Comparison of ENCODE assay signal across 15 cellular contexts in genomic region chr14:54673193-54674121, GRCh38.
DNase-seq lines count a peak whose midpoint lies in the region; ATAC-seq and TF ChIP-seq lines count a peak whose summit lies in the region.
"Had no signal": no experiment of that assay in that cellular context is flagged by ENCODE, and none has a peak within 500 bp of the region (broad histone marks: within the 10 kb centered on the region; RNA-seq: fewer than 3 reads in every experiment).

No MANE protein-coding gene starts in this region.

- ATAC-seq in activated naive CD4-positive, alpha-beta T cell treated with anti-CD3 and anti-CD28 coated beads, Interleukin-2, amount 50 U/mL, for 72 hours: no peak
- ATAC-seq: activated CD8-positive, alpha-beta memory T cell treated with anti-CD3 and anti-CD28 coated beads, Interleukin-2, amount 10 ng/mL, durations not matched to agents 7 days and 5 days; natural killer cell had no signal

- no TSS peak for BruUV-seq in Calu3 (replicated peaks; lab: Mats Ljungman, UMichigan)

- no peak overlapping the region for H3K27ac Mint-ChIP-seq in activated naive CD4-positive, alpha-beta T cell treated with anti-CD3 and anti-CD28 coated beads, Interleukin-2, amount 50 U/mL, for 72 hours
- no peak overlapping the region for H3K27ac Mint-ChIP-seq in Calu3 (ENCODE audit: unreplicated experiment)
- H3K27ac Mint-ChIP-seq: activated CD8-positive, alpha-beta memory T cell treated with anti-CD3 and anti-CD28 coated beads, Interleukin-2, amount 10 ng/mL, durations not matched to agents 7 days and 5 days; natural killer cell had no signal

- H3K27me3 ChIP-seq in layer of hippocampus (ENCODE audit: control insufficient read depth, insufficient read depth, low read length): no peaks in the 10 kb centered on the region
- no peaks in the 10 kb centered on the region for H3K27me3 ChIP-seq in subcutaneous abdominal adipose tissue (ENCODE audit: control insufficient read depth in 5 of 5, insufficient read depth in 4 of 5, low read length in 5 of 5)
- H3K27me3 ChIP-seq: upper lobe of left lung had no signal

- no peaks in the 10 kb centered on the region for H3K9me3 ChIP-seq in subcutaneous abdominal adipose tissue (ENCODE audit: control insufficient read depth in 5 of 5, low read length in 5 of 5)
- H3K9me3 ChIP-seq: upper lobe of left lung had no signal

- no peak overlapping the region for H3K4me3 Mint-ChIP-seq in Calu3 (ENCODE audit: low read depth, unreplicated experiment)
- H3K4me3 Mint-ChIP-seq: activated CD8-positive, alpha-beta memory T cell treated with anti-CD3 and anti-CD28 coated beads, Interleukin-2, amount 10 ng/mL, durations not matched to agents 7 days and 5 days; IgD-negative memory B cell; natural killer cell had no signal

- H3K4me1 Mint-ChIP-seq in Calu3 (ENCODE audit: low read depth, unreplicated experiment): peaks cover 13% of the 10 kb centered on the region

- DNase-seq in M059J (ENCODE audit: low read depth) (peak; percentile 27), NOMO-1 treated with DMSO at 0.1 percent for 48 hours (lab: John Stamatoyannopoulos, UW; ENCODE audit: unreplicated experiment) (no peak), Calu3 (no peak), foreskin fibroblast (no peak)
- DNase-seq in activated naive CD4-positive, alpha-beta T cell treated with anti-CD3 and anti-CD28 coated beads, Interleukin-2, amount 50 U/mL, for 72 hours (ENCODE audit: low spot score in 2 of 2): no peak
- DNase-seq: activated CD8-positive, alpha-beta memory T cell treated with anti-CD3 and anti-CD28 coated beads, Interleukin-2, amount 10 ng/mL, durations not matched to agents 7 days and 5 days; anterior cingulate cortex; natural killer cell; NCI-H446 treated with DMSO at 0.1 percent for 48 hours; upper lobe of left lung had no signal

- H3K36me3 ChIP-seq in subcutaneous abdominal adipose tissue (ENCODE audit: control insufficient read depth in 5 of 5, insufficient read depth in 5 of 5, low read length in 5 of 5): peaks cover 0 to 6% (median 0%) of the 10 kb centered on the region in 5 donors
- H3K36me3 ChIP-seq: upper lobe of left lung had no signal

- intact Hi-C loops in Calu3 (cut with micrococcal nuclease; ENCODE audit: unreplicated experiment): no loop called here

- H3K27ac ChIP-seq in cingulate gyrus (ENCODE audit: low read depth, low read length): peak overlapping the region; percentile 69
- H3K27ac ChIP-seq in layer of hippocampus (ENCODE audit: low read depth, low read length): peak overlapping the region; percentile 21
- H3K27ac ChIP-seq in subcutaneous abdominal adipose tissue (ENCODE audit: low read depth, low read length): peak overlapping the region; percentile 67
- H3K27ac ChIP-seq: upper lobe of left lung had no signal

- H3K36me3 Mint-ChIP-seq in activated naive CD4-positive, alpha-beta T cell treated with anti-CD3 and anti-CD28 coated beads, Interleukin-2, amount 50 U/mL, for 72 hours: peaks cover 0 to 11% of the 10 kb centered on the region in 2 donors
- H3K36me3 Mint-ChIP-seq in Calu3 (ENCODE audit: insufficient read depth, unreplicated experiment): no peaks in the 10 kb centered on the region
- H3K36me3 Mint-ChIP-seq: activated CD8-positive, alpha-beta memory T cell treated with anti-CD3 and anti-CD28 coated beads, Interleukin-2, amount 10 ng/mL, durations not matched to agents 7 days and 5 days; natural killer cell had no signal

- H3K9ac ChIP-seq in subcutaneous abdominal adipose tissue (ENCODE audit: low read length in 5 of 5): peak overlapping the region in 2 of 5 donors; percentile 17 to 44

- H3K4me1 ChIP-seq in subcutaneous abdominal adipose tissue (ENCODE audit: control insufficient read depth in 5 of 5, insufficient read depth in 5 of 5, low read length in 5 of 5): peaks cover 7 to 74% (median 59%) of the 10 kb centered on the region in 5 donors

- H3K4me3 ChIP-seq in subcutaneous abdominal adipose tissue (ENCODE audit: low read depth in 1 of 5, low read length in 5 of 5): no peak overlapping the region
- H3K4me3 ChIP-seq in foreskin fibroblast (ENCODE audit: low read depth in 1 of 2, low read length in 2 of 2): no peak overlapping the region
- H3K4me3 ChIP-seq: GM12878, upper lobe of left lung had no signal

- H3K27me3 Mint-ChIP-seq in Calu3 (ENCODE audit: unreplicated experiment): no peaks in the 10 kb centered on the region
- H3K27me3 Mint-ChIP-seq: IgD-negative memory B cell had no signal

- TF ChIP-seq CTCF in Calu3 (IDR thresholded peaks at IDR 0.05; ENCODE audit: unreplicated experiment) (no peak), foreskin fibroblast (IDR thresholded peaks at IDR 0.05; ENCODE audit: low read depth, low read length) (no peak)

- H3K9me3 Mint-ChIP-seq in activated naive CD4-positive, alpha-beta T cell treated with anti-CD3 and anti-CD28 coated beads, Interleukin-2, amount 50 U/mL, for 72 hours: no peaks in the 10 kb centered on the region
- no peaks in the 10 kb centered on the region for H3K9me3 Mint-ChIP-seq in Calu3 (ENCODE audit: low read depth, unreplicated experiment)
- H3K9me3 Mint-ChIP-seq: IgD-negative memory B cell, natural killer cell had no signal

- CTCF ChIA-PET in Calu3 (lab: Charles Lee): no interaction called here
